ENCODE assay signal across 17 cellular contexts in the genomic region with DNA sequence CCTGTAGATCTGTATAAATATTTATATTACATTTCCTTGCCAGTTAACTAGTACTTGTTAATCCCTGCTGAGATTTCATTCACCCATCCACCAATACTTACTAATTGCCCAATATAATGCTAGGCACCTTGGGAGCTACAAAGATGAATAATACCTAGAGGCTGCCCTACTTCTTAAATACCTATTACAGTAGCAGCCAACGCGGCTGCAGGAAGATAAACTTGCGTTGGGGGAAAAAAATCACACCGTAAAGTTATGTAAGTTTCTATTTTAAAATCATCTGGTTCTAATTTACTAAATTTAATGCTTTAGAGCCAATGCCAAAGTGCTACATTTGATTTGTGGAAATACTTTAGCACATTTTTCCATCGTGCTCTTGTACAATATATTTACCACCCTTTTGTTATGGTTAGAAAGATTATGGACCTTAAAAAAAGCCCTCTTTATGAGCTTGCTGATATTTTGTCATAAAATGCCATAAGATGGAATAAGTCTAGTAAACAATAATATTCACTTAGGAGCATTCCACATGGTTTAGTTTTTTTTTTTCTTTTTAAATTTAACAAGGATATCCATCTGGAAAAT. TPM values are rescaled to one million over a fixed set of nuclear protein-coding genes. Genes with fewer than 3 reads are reported as not detected.
DNase-seq lines count a peak whose midpoint lies in the region; ATAC-seq and TF ChIP-seq lines count a peak whose summit lies in the region.
"Had no signal": no experiment of that assay in that cellular context is flagged by ENCODE, and none has a peak within 500 bp of the region (broad histone marks: within the 10 kb centered on the region; RNA-seq: fewer than 3 reads in every experiment).

No MANE protein-coding gene starts in this region.

- H3K36me3 ChIP-seq in endodermal cell (ENCODE audit: control insufficient read depth, insufficient read depth, low read length) (no peaks in the 10 kb centered on the region), mucosa of descending colon (ENCODE audit: low read depth) (no peaks in the 10 kb centered on the region)

- peaks cover 3% of the 10 kb centered on the region for H3K4me1 Mint-ChIP-seq in endodermal cell

- no peak overlapping the region for H3K4me3 Mint-ChIP-seq in endodermal cell
- H3K4me3 Mint-ChIP-seq: CD4-positive, CD25-positive, alpha-beta regulatory T cell had no signal

- peaks cover 10% of the 10 kb centered on the region for H3K9me3 Mint-ChIP-seq in endodermal cell

- ATAC-seq in mucosa of descending colon: no peak

- WGBS in endodermal cell (ENCODE audit: insufficient coverage in 1 of 2, insufficient read length in 1 of 2), 2 experiments: 95 to 96% methylated on average over 4 of the region's 5 CpGs

- H3K27ac Mint-ChIP-seq in endodermal cell: no peak overlapping the region
- H3K27ac Mint-ChIP-seq: CD4-positive, CD25-positive, alpha-beta regulatory T cell had no signal

- no peak overlapping the region for H3K4me3 ChIP-seq in AG09309 (ENCODE audit: control insufficient read depth, low read depth, low read length)
- no peak overlapping the region for H3K4me3 ChIP-seq in HFF-Myc (replicated peaks; ENCODE audit: low read depth, low read length)
- no peak overlapping the region for H3K4me3 ChIP-seq in endodermal cell (ENCODE audit: low read length)
- no peak overlapping the region for H3K4me3 ChIP-seq in mucosa of descending colon

- no peak overlapping the region for H3K27ac ChIP-seq in endodermal cell (ENCODE audit: low read depth, low read length)

- no peaks in the 10 kb centered on the region for H3K27me3 ChIP-seq in endodermal cell (ENCODE audit: control insufficient read depth, insufficient read depth, low read length, poor library complexity, severe bottlenecking)

- no peaks in the 10 kb centered on the region for H3K36me3 Mint-ChIP-seq in endodermal cell (ENCODE audit: low read depth)

- DNase-seq in AG09309 (ENCODE audit: low read depth) (peak; percentile 84), HFF-Myc (ENCODE audit: extremely low read depth, low read depth) (peak; percentile 52), endodermal cell (peak; percentile 6), putamen (ENCODE audit: low spot score) (peak; percentile 65), CD1c-positive myeloid dendritic cell (ENCODE audit: extremely low spot score) (no peak), OCI-M1 (lab: John Stamatoyannopoulos, UW) (no peak), mucosa of descending colon (no peak)
- DNase-seq in activated effector memory CD4-positive, alpha-beta T cell treated with Interleukin-2 at 50 U/mL for 16 hours: no peak
- DNase-seq: 8988T; CD4-positive, CD25-positive, alpha-beta regulatory T cell; DMS53; GOT3; KBM-7; NCI-H1092; NCI-H1694 treated with DMSO at 0.1 percent for 48 hours; NCI-H345; NCI-H526 treated with DMSO at 0.1 percent for 48 hours had no signal

- no peak for TF ChIP-seq CTCF in AG09309 (IDR thresholded peaks at IDR 0.05; ENCODE audit: control insufficient read depth, insufficient read depth, low read depth, low read length, missing control alignments)
- TF ChIP-seq CTCF in HFF-Myc (IDR thresholded peaks at IDR 0.05; ENCODE audit: low read depth, low read length, missing control alignments): no peak
- no peak for TF ChIP-seq CTCF in endodermal cell (conservative IDR thresholded peaks at IDR 0.05)
- no peak for TF ChIP-seq CTCF in mucosa of descending colon (IDR thresholded peaks at IDR 0.05)

- intact Hi-C loops in mucosa of descending colon (cut with DNase I, micrococcal nuclease): no loop called here

- H3K9ac ChIP-seq in endodermal cell (ENCODE audit: extremely low read depth, low read length, poor library complexity, severe bottlenecking): no peak overlapping the region

- H3K4me1 ChIP-seq in endodermal cell (ENCODE audit: control insufficient read depth, insufficient read depth, low read length) (no peaks in the 10 kb centered on the region), mucosa of descending colon (ENCODE audit: low read depth) (no peaks in the 10 kb centered on the region)

- no peaks in the 10 kb centered on the region for H3K9me3 ChIP-seq in endodermal cell (ENCODE audit: control insufficient read depth, low read length)
- peaks cover 4% of the 10 kb centered on the region for H3K9me3 ChIP-seq in mucosa of descending colon

- peaks cover 14% of the 10 kb centered on the region for H3K27me3 Mint-ChIP-seq in endodermal cell (ENCODE audit: insufficient read depth)
- H3K27me3 Mint-ChIP-seq: CD4-positive, CD25-positive, alpha-beta regulatory T cell had no signal

RNA-seq across cellular contexts. Expression of a gene that starts 13.0 kb away (rescaled TPM):
- 1 to 10 TPM; 1.7 to 7.4 TPM for total RNA-seq in endodermal cell
- 24.6 TPM for polyA plus RNA-seq in endodermal cell (2013, experiment 1 of 2)
- polyA plus RNA-seq in endodermal cell (2013, experiment 2 of 2): 26.5 TPM
- 10 to 100 TPM; 41.4 to 66.6 (median 62.1) TPM for total RNA-seq in mucosa of descending colon

Comparison
In these comparisons a context has a peak if more than half of its experiments do, and no peak if none do; other contexts are left out.
1. DNase-seq: peak in AG09309 (single experiment), HFF-Myc (single experiment), endodermal cell (single experiment) and putamen (single experiment); none in CD1c-positive myeloid dendritic cell (single experiment), activated effector memory CD4-positive, alpha-beta T cell treated with Interleukin-2 at 50 U/mL for 16 hours (single experiment), OCI-M1 (single experiment) and mucosa of descending colon (0 of 3).
2. RNA of a gene that starts 13.0 kb away (total RNA-seq): 41.4 to 66.6 TPM in mucosa of descending colon; 1.7 to 7.4 TPM in endodermal cell; every median in the first group is over 4 times any median in the second.